Comparison of ENCODE assay signal across 8 cellular contexts in genomic region chr1:146012703-146013565, GRCh38. TPM values are rescaled to one million over a fixed set of nuclear protein-coding genes. Genes with fewer than 3 reads are reported as not detected.
DNase-seq lines count a peak whose midpoint lies in the region; ATAC-seq, FAIRE-seq and TF ChIP-seq lines count a peak whose summit lies in the region.

No MANE protein-coding gene starts in this region.

- H4K20me1 ChIP-seq in SU-DHL-6 (ENCODE audit: low read depth, low read length), result no peaks in the 10 kb centered on the region

- no peak for FAIRE-seq in bronchial epithelial cell (lab: Jason Lieb, UNC)

- H3K4me2 ChIP-seq in SU-DHL-6 (ENCODE audit: low read depth, low read length, poor library complexity, severe bottlenecking), result no peak overlapping the region

- H3K4me1 ChIP-seq in thoracic aorta (ENCODE audit: control insufficient read depth in 1 of 2, low read depth in 2 of 2), result no peaks in the 10 kb centered on the region

- H3K9ac ChIP-seq in SU-DHL-6 (ENCODE audit: low read length), result no peak overlapping the region

- TF ChIP-seq CTCF in 22Rv1 (IDR thresholded peaks at IDR 0.05), result peak; percentile 95
- TF ChIP-seq CTCF in SU-DHL-6 (IDR thresholded peaks at IDR 0.05; ENCODE audit: insufficient read depth, low read length, poor library complexity, severe bottlenecking), result peak; percentile 74
- peak; percentile 55 for TF ChIP-seq CTCF in bronchial epithelial cell (IDR thresholded peaks at IDR 0.05; ENCODE audit: insufficient read depth, low read length, severe bottlenecking)
- TF ChIP-seq CTCF in thoracic aorta (IDR thresholded peaks at IDR 0.05), result peak; percentile 66

- ATAC-seq in thoracic aorta (ENCODE audit: insufficient number of reproducible peaks, low FRiP score, low read depth) (no peak), HG03565 (IDR thresholded peaks at IDR 0.05; ENCODE audit: unreplicated experiment) (no peak)

- H3K9me2 ChIP-seq in SU-DHL-6 (replicated peaks; ENCODE audit: insufficient read depth, low read length), result no peaks in the 10 kb centered on the region

- DNase-seq in GF-D8 (lab: John Stamatoyannopoulos, UW) (peak; percentile 41), NCI-H1436 (lab: John Stamatoyannopoulos, UW) (peak; percentile 59), bronchial epithelial cell (ENCODE audit: low read depth) (peak; percentile 79), kidney glomerular epithelial cell (lab: John Stamatoyannopoulos, UW) (peak; percentile 65), thoracic aorta (ENCODE audit: low spot score) (no peak)

- H2AFZ ChIP-seq in SU-DHL-6 (ENCODE audit: low read depth, low read length, severe bottlenecking), result no peak overlapping the region

- no peaks in the 10 kb centered on the region for H3K27me3 ChIP-seq in SU-DHL-6 (ENCODE audit: low read length)
- peaks cover under 1% of the 10 kb centered on the region for H3K27me3 ChIP-seq in bronchial epithelial cell (ENCODE audit: control insufficient read depth, insufficient read depth, low read length)
- H3K27me3 ChIP-seq in thoracic aorta (replicated peaks; ENCODE audit: insufficient read depth), result no peaks in the 10 kb centered on the region

- H3F3A ChIP-seq in SU-DHL-6 (ENCODE audit: insufficient read depth), result no peaks in the 10 kb centered on the region

- H3K4me3 ChIP-seq in SU-DHL-6 (ENCODE audit: insufficient read depth, low read length, poor library complexity, severe bottlenecking), result no peak overlapping the region
- H3K4me3 ChIP-seq in bronchial epithelial cell (ENCODE audit: low read depth, low read length), result no peak overlapping the region
- no peak overlapping the region for H3K4me3 ChIP-seq in thoracic aorta

- H3K36me3 ChIP-seq in SU-DHL-6 (ENCODE audit: low read length), result no peaks in the 10 kb centered on the region
- H3K36me3 ChIP-seq in bronchial epithelial cell (ENCODE audit: control insufficient read depth, insufficient read depth, low read length), result no peaks in the 10 kb centered on the region
- H3K36me3 ChIP-seq in thoracic aorta, result no peaks in the 10 kb centered on the region

- H3K27ac ChIP-seq in 22Rv1 (peak overlapping the region; percentile 64), SU-DHL-6 (ENCODE audit: low read depth, low read length) (no peak overlapping the region), thoracic aorta (no peak overlapping the region)

- H3K9me3 ChIP-seq in SU-DHL-6 (ENCODE audit: insufficient read depth, low read length), result no peaks in the 10 kb centered on the region
- H3K9me3 ChIP-seq in thoracic aorta, result no peaks in the 10 kb centered on the region

- H3K79me2 ChIP-seq in SU-DHL-6 (ENCODE audit: insufficient read depth, low read length), result no peaks in the 10 kb centered on the region

RNA-seq across cellular contexts. Expression of gene HJV, which starts 8.6 kb away (rescaled TPM):
- total RNA-seq in bronchial epithelial cell, result not detected in 2 replicates
- total RNA-seq in thoracic aorta, result not detected

RNA-seq across cellular contexts. Expression of gene TXNIP, which starts 16.6 kb away (rescaled TPM):
- total RNA-seq in bronchial epithelial cell (9.0 and 913 TPM in 2 replicates), thoracic aorta (100 to 1,000 TPM; 423 to 622 TPM)

RNA-seq across cellular contexts. Expression of gene POLR3GL, which starts 48.4 kb away (rescaled TPM):
- total RNA-seq in bronchial epithelial cell (4.7 and 11.0 TPM in 2 replicates), thoracic aorta (10 to 100 TPM; 16.9 TPM)

RNA-seq across cellular contexts. Expression of gene ANKRD34A, which starts 48.6 kb away (rescaled TPM):
- total RNA-seq in bronchial epithelial cell, result under 0.01 TPM in 2 replicates
- total RNA-seq in thoracic aorta, result 1 to 10 TPM; 1.1 TPM

RNA-seq across cellular contexts. Expression of gene LIX1L, which starts 55.1 kb away (rescaled TPM):
- 1.8 and 3.4 TPM in 2 replicates for total RNA-seq in bronchial epithelial cell
- 10 to 100 TPM; 45.4 to 49.5 TPM for total RNA-seq in thoracic aorta
